In genomic region chr13:50129923-50130685, GRCh38 we compare ENCODE assay signal across 8 cellular contexts.
DNase-seq lines count a peak whose midpoint lies in the region; TF ChIP-seq lines count a peak whose summit lies in the region.

No MANE protein-coding gene starts in this region.

- TF ChIP-seq RAD21 in neural cell (conservative IDR thresholded peaks at IDR 0.05) = no peak

- H3K9me3 ChIP-seq in HUES48 (ENCODE audit: control insufficient read depth, insufficient read depth, low read length) (no peaks in the 10 kb centered on the region), neural cell (ENCODE audit: low read length) (no peaks in the 10 kb centered on the region)

- peak overlapping the region; percentile 49; the same call in 1 of the 2 replicates for H3K27ac ChIP-seq in ACC112 (ENCODE audit: low read depth, low read length)
- no peak overlapping the region for H3K27ac ChIP-seq in HUES48 (ENCODE audit: low read depth, low read length)
- H3K27ac ChIP-seq in neural cell (ENCODE audit: low read length) = no peak overlapping the region

- H3K4me3 ChIP-seq in ACC112 (ENCODE audit: low read depth, low read length) = peak overlapping the region; percentile 80
- H3K4me3 ChIP-seq in HUES48 (ENCODE audit: low read depth, low read length) = peak overlapping the region; percentile 58
- peak overlapping the region; percentile 39 for H3K4me3 ChIP-seq in neural cell (ENCODE audit: low read length)

- H3K79me2 ChIP-seq in ACC112 (ENCODE audit: control insufficient read depth, insufficient read depth, low read length, unreplicated experiment) = no peaks in the 10 kb centered on the region
- no peaks in the 10 kb centered on the region for H3K79me2 ChIP-seq in neural cell (replicated peaks; ENCODE audit: insufficient read depth, low read length)

- H3K27me3 ChIP-seq in ACC112 (ENCODE audit: insufficient read depth, low read length) (no peaks in the 10 kb centered on the region; the same call in 1 of the 2 replicates), HUES48 (ENCODE audit: control insufficient read depth, insufficient read depth, low read length) (peaks cover 95% of the 10 kb centered on the region), neural cell (ENCODE audit: insufficient read depth, low read depth, low read length) (peaks cover 94% of the 10 kb centered on the region)

- H3K4me1 Mint-ChIP-seq in activated CD4-positive, alpha-beta memory T cell treated with anti-CD3 and anti-CD28 coated beads, Interleukin-2, amount 10 ng/mL, durations not matched to agents 7 days and 5 days = peaks cover 63% of the 10 kb centered on the region

- TF ChIP-seq EP300 in neural cell (conservative IDR thresholded peaks at IDR 0.05; ENCODE audit: poor library complexity, severe bottlenecking) = no peak

- H3K4me2 ChIP-seq in neural cell (ENCODE audit: low read length) = no peak overlapping the region

- TF ChIP-seq CTCF in neural cell (IDR thresholded peaks at IDR 0.05; ENCODE audit: poor library complexity, severe bottlenecking) = no peak

- H3K27ac Mint-ChIP-seq in activated CD4-positive, alpha-beta memory T cell treated with anti-CD3 and anti-CD28 coated beads, Interleukin-2, amount 10 ng/mL, durations not matched to agents 7 days and 5 days = peak overlapping the region; percentile 31

- H3K9ac ChIP-seq in HUES48 (ENCODE audit: low read depth, low read length) (no peak overlapping the region), neural cell (ENCODE audit: low read length) (no peak overlapping the region)

- CTCF ChIA-PET in activated CD4-positive, alpha-beta memory T cell treated with anti-CD3 and anti-CD28 coated beads, Interleukin-2, amount 10 ng/mL, durations not matched to agents 7 days and 5 days (lab: Charles Lee) = no interaction called here

- H3K9me2 ChIP-seq in neural cell (ENCODE audit: insufficient read depth, low read length) = no peaks in the 10 kb centered on the region

- DNase-seq in activated CD4-positive, alpha-beta memory T cell treated with anti-CD3 and anti-CD28 coated beads, Interleukin-2, amount 10 ng/mL, durations not matched to agents 7 days and 5 days = peak; percentile 31
- peak; percentile 43 for DNase-seq in fibroblast of gingiva (ENCODE audit: low read depth)
- no peak for DNase-seq in NCI-H2029 (lab: John Stamatoyannopoulos, UW)
- DNase-seq in GOT3 (lab: John Stamatoyannopoulos, UW) = no peak
- no peak for DNase-seq in KG1 (lab: John Stamatoyannopoulos, UW)

- POLR2A ChIA-PET in activated CD4-positive, alpha-beta memory T cell treated with anti-CD3 and anti-CD28 coated beads, Interleukin-2, amount 10 ng/mL, durations not matched to agents 7 days and 5 days (lab: Charles Lee) = interaction anchor here (0.9 to 13.5 kb wide), 6 partner anchors 52 to 793 kb away, joined by 3 to 661 read pairs (median 16); partner anchors contain the start of genes RNASEH2B and TRIM13

- no peaks in the 10 kb centered on the region for H3K36me3 ChIP-seq in ACC112 (ENCODE audit: insufficient read depth, low read length)
- H3K36me3 ChIP-seq in HUES48 (ENCODE audit: control insufficient read depth, insufficient read depth, low read length) = no peaks in the 10 kb centered on the region
- no peaks in the 10 kb centered on the region for H3K36me3 ChIP-seq in neural cell (ENCODE audit: insufficient read depth, low read length)

- peak overlapping the region; percentile 84 for H3K4me3 Mint-ChIP-seq in activated CD4-positive, alpha-beta memory T cell treated with anti-CD3 and anti-CD28 coated beads, Interleukin-2, amount 10 ng/mL, durations not matched to agents 7 days and 5 days

- H3K27me3 Mint-ChIP-seq in activated CD4-positive, alpha-beta memory T cell treated with anti-CD3 and anti-CD28 coated beads, Interleukin-2, amount 10 ng/mL, durations not matched to agents 7 days and 5 days = peaks cover 70% of the 10 kb centered on the region

- no peaks in the 10 kb centered on the region for H4K20me1 ChIP-seq in neural cell (ENCODE audit: insufficient read depth)

- peaks cover 12% of the 10 kb centered on the region for H3K36me3 Mint-ChIP-seq in activated CD4-positive, alpha-beta memory T cell treated with anti-CD3 and anti-CD28 coated beads, Interleukin-2, amount 10 ng/mL, durations not matched to agents 7 days and 5 days (ENCODE audit: low read depth)

- H2AFZ ChIP-seq in ACC112 (ENCODE audit: low read length, unreplicated experiment) = peak overlapping the region; percentile 94
- H2AFZ ChIP-seq in neural cell (ENCODE audit: low read depth, low read length) = no peak overlapping the region

- no peaks in the 10 kb centered on the region for H3F3A ChIP-seq in neural cell (ENCODE audit: insufficient read depth, low read length, poor library complexity, severe bottlenecking)

- peaks cover 8% of the 10 kb centered on the region for H3K9me3 Mint-ChIP-seq in activated CD4-positive, alpha-beta memory T cell treated with anti-CD3 and anti-CD28 coated beads, Interleukin-2, amount 10 ng/mL, durations not matched to agents 7 days and 5 days

- H3K4me1 ChIP-seq in ACC112 (ENCODE audit: control insufficient read depth, insufficient read depth, low read length, unreplicated experiment) (peaks cover 7% of the 10 kb centered on the region), HUES48 (ENCODE audit: control insufficient read depth, insufficient read depth, low read length) (peaks cover 46% of the 10 kb centered on the region)

TF ChIP-seq in neural cell, 6 proteins besides CTCF, POLR2A, EP300 and RAD21:
- TF ChIP-seq POLR2AphosphoS5 (IDR thresholded peaks at IDR 0.05) (peak; percentile 12), REST (IDR thresholded peaks at IDR 0.05; ENCODE audit: borderline replicate concordance) (no peak), TAF1 (IDR thresholded peaks at IDR 0.05; ENCODE audit: low read depth) (no peak), EZH2 (IDR thresholded peaks at IDR 0.05; ENCODE audit: borderline replicate concordance, insufficient read depth, low read length, poor library complexity, severe bottlenecking) (peak; percentile 63), SMC3 (conservative IDR thresholded peaks at IDR 0.05; ENCODE audit: poor library complexity) (no peak), MXI1 (conservative IDR thresholded peaks at IDR 0.05; ENCODE audit: poor library complexity, severe bottlenecking) (no peak)
TF ChIP-seq in neural cell: peak in this region for 2.

Comparison
In these comparisons a context has a peak if more than half of its experiments do, and no peak if none do; other contexts are left out.
1. DNase-seq: peak in activated CD4-positive, alpha-beta memory T cell treated with anti-CD3 and anti-CD28 coated beads, Interleukin-2, amount 10 ng/mL, durations not matched to agents 7 days and 5 days (single experiment) and fibroblast of gingiva (single experiment); none in NCI-H2029 (single experiment), GOT3 (single experiment) and KG1 (single experiment).
2. Peak in every context shown above with its lines, with median percentiles within 50 percentile points of each other: H3K4me3 ChIP-seq.